9 cellular contexts compared by ENCODE assay signal in genomic region chr21:31184462-31184861, GRCh38.
A peak's percentile ranks its signal among the peaks of the same experiment; 100 is the strongest.
DNase-seq lines count a peak whose midpoint lies in the region; ATAC-seq and TF ChIP-seq lines count a peak whose summit lies in the region.
"Had no signal": no experiment of that assay in that cellular context is flagged by ENCODE, and none has a peak within 500 bp of the region (broad histone marks: within the 10 kb centered on the region; RNA-seq: fewer than 3 reads in every experiment).

No MANE protein-coding gene starts in this region.

- intact Hi-C loops in mammary epithelial cell (cut with micrococcal nuclease): no loop called here

- H3K4me3 ChIP-seq in mammary epithelial cell (replicated peaks in 1 of 3; ENCODE audit: insufficient read depth in 1 of 3, low read depth in 2 of 3, low read length in 3 of 3): no peak overlapping the region

- peaks cover 34 to 61% of the 10 kb centered on the region in 2 donors for H3K36me3 Mint-ChIP-seq in activated naive CD4-positive, alpha-beta T cell treated with anti-CD3 and anti-CD28 coated beads, Interleukin-2, amount 50 U/mL, for 72 hours

- WGBS in mammary epithelial cell (ENCODE audit: low coverage, missing lambda C conversion rate): 94% methylated on average over 6 of the region's 6 CpGs

- BruUV-seq in mammary epithelial cell (replicated peaks; lab: Mats Ljungman, UMichigan): no TSS peak

- no peaks in the 10 kb centered on the region for H3K9me3 ChIP-seq in mammary epithelial cell (replicated peaks; ENCODE audit: insufficient read depth, low read length)

- ATAC-seq in HG02852 (IDR thresholded peaks at IDR 0.05; ENCODE audit: unreplicated experiment) (peak; percentile 73), HG03097 (IDR thresholded peaks at IDR 0.05; ENCODE audit: low FRiP score, unreplicated experiment) (no peak), HG03139 (IDR thresholded peaks at IDR 0.05; ENCODE audit: unreplicated experiment) (no peak)
- peak; percentile 54 to 73 for ATAC-seq in activated naive CD4-positive, alpha-beta T cell treated with anti-CD3 and anti-CD28 coated beads, Interleukin-2, amount 50 U/mL, for 72 hours

- no peaks in the 10 kb centered on the region for H3K4me1 ChIP-seq in mammary epithelial cell (ENCODE audit: insufficient read depth, low read length)

- CTCF ChIA-PET in mammary epithelial cell (lab: Charles Lee; ENCODE audit: low non-redundant PET): no interaction called here

- H4K20me1 ChIP-seq in mammary epithelial cell (ENCODE audit: insufficient read depth, low read length): no peaks in the 10 kb centered on the region

- H3K9me3 Mint-ChIP-seq in activated naive CD4-positive, alpha-beta T cell treated with anti-CD3 and anti-CD28 coated beads, Interleukin-2, amount 50 U/mL, for 72 hours: no peaks in the 10 kb centered on the region

- H3K36me3 ChIP-seq in mammary epithelial cell (ENCODE audit: insufficient read depth, low read length): no peaks in the 10 kb centered on the region

- DNase-seq in activated CD4-positive, alpha-beta T cell treated with anti-CD3 and anti-CD28 coated beads for 48 hours: peak; percentile 87
- peak; percentile 61 to 85 for DNase-seq in activated naive CD4-positive, alpha-beta T cell treated with anti-CD3 and anti-CD28 coated beads, Interleukin-2, amount 50 U/mL, for 72 hours (ENCODE audit: low spot score in 2 of 2)
- peak; percentile 60 to 80 (median 67) for DNase-seq in stimulated activated CD4-positive, alpha-beta T cell treated with anti-CD3 and anti-CD28 coated beads, TNF-alpha, amount 100 ng/mL, for 24 hours (ENCODE audit: low read depth in 3 of 3)
- no peak for DNase-seq in KG1 (lab: John Stamatoyannopoulos, UW)
- DNase-seq in mammary epithelial cell: no peak
- DNase-seq: mesenchymal stem cell had no signal

- H3K79me2 ChIP-seq in mammary epithelial cell (ENCODE audit: insufficient read depth, low read length): no peaks in the 10 kb centered on the region

- H3K27ac Mint-ChIP-seq in activated naive CD4-positive, alpha-beta T cell treated with anti-CD3 and anti-CD28 coated beads, Interleukin-2, amount 50 U/mL, for 72 hours: peak overlapping the region; percentile 96

- dilution Hi-C loops in mammary epithelial cell (cut with HindIII; ENCODE audit: low sequenced_read_pairs): no loop called here

- no peak overlapping the region for H3K27ac ChIP-seq in mammary epithelial cell (ENCODE audit: insufficient read depth, low read depth, low read length)

- no peak overlapping the region for H2AFZ ChIP-seq in mammary epithelial cell (ENCODE audit: low read depth, low read length)

- no peak overlapping the region for H3K9ac ChIP-seq in mammary epithelial cell (ENCODE audit: insufficient read depth, low read length)

- TF ChIP-seq CTCF in mammary epithelial cell (conservative IDR thresholded peaks at IDR 0.05 in 1 of 2, IDR thresholded peaks at IDR 0.05 in 1 of 2; ENCODE audit: extremely low read depth in 1 of 2, insufficient read depth in 1 of 2, low read depth in 1 of 2, low read length in 2 of 2): no peak

- in situ Hi-C loops in mammary epithelial cell (cut with MboI; ENCODE audit: low sequenced_read_pairs in 2 of 2): loop anchor here in 1 of 2 donors (10.0 kb wide), 1 partner anchor 70 kb away; no protein-coding TSS in a partner anchor

- no peaks in the 10 kb centered on the region for H3K27me3 ChIP-seq in mammary epithelial cell (ENCODE audit: insufficient read depth, low read length)

- no peak overlapping the region for H3K4me2 ChIP-seq in mammary epithelial cell (ENCODE audit: insufficient read depth, low read depth, low read length)

Comparison
In these comparisons a context has a peak if more than half of its experiments do, and no peak if none do; other contexts are left out.
1. ATAC-seq: peak in HG02852 (single experiment) and activated naive CD4-positive, alpha-beta T cell treated with anti-CD3 and anti-CD28 coated beads, Interleukin-2, amount 50 U/mL, for 72 hours (2 of 2); none in HG03097 (single experiment) and HG03139 (single experiment).
2. DNase-seq: peak in activated CD4-positive, alpha-beta T cell treated with anti-CD3 and anti-CD28 coated beads for 48 hours (single experiment), activated naive CD4-positive, alpha-beta T cell treated with anti-CD3 and anti-CD28 coated beads, Interleukin-2, amount 50 U/mL, for 72 hours (2 of 2) and stimulated activated CD4-positive, alpha-beta T cell treated with anti-CD3 and anti-CD28 coated beads, TNF-alpha, amount 100 ng/mL, for 24 hours (3 of 3); none in KG1 (single experiment) and mammary epithelial cell (single experiment).